ENCODE assay signal across 8 cellular contexts in the genomic region with DNA sequence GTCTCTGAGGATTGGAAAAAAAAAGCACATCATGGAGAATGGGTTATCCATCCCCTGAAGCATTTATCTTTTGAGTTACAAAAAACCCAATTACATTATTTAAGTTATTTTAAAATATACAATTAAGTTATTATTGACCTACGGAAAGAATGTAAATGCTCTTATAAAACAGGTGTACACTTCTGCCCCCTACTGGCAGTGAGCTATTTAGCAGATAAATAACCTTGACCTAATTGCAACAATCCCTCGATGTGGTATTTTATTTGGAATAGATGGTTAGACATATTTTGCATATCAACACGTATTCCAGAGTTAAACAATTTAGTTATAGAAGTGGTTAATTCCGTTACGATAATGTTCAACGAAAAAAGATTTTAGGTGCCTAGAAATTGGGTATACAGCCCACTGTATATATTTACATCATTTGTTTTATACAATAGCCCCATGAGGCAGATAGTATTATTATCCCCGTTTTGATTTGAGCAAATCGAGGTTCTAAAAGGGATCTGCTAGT. TPM values are rescaled to one million over a fixed set of nuclear protein-coding genes. Genes with fewer than 3 reads are reported as not detected.
DNase-seq lines count a peak whose midpoint lies in the region; ATAC-seq, FAIRE-seq and TF ChIP-seq lines count a peak whose summit lies in the region.

No MANE protein-coding gene starts in this region.

- H3K27me3 ChIP-seq in Peyer's patch (no peaks in the 10 kb centered on the region), endothelial cell of umbilical vein (ENCODE audit: control insufficient read depth in 2 of 2, insufficient read depth in 2 of 2, low read length in 2 of 2) (no peaks in the 10 kb centered on the region), pancreas (no peaks in the 10 kb centered on the region)

- peak overlapping the region; percentile 76 for H3K4me2 ChIP-seq in endothelial cell of umbilical vein (ENCODE audit: insufficient read depth, low read length)

- POLR2A ChIA-PET in endothelial cell of umbilical vein (lab: Charles Lee), result interaction anchor here (0.6 kb wide), 1 partner anchor 10 kb away, joined by 7 read pairs; no protein-coding TSS in a partner anchor

- H3K79me2 ChIP-seq in endothelial cell of umbilical vein (ENCODE audit: control insufficient read depth, insufficient read depth, low read length), result no peaks in the 10 kb centered on the region

- FAIRE-seq in endothelial cell of umbilical vein (lab: Jason Lieb, UNC) (no peak), pancreas (lab: Jason Lieb, UNC) (peak; percentile 66)

- WGBS in pancreas, 2 donors, result 27 to 39% methylated on average over 8 of the region's 8 CpGs

- DNase-seq in NCI-H2196 (lab: John Stamatoyannopoulos, UW; ENCODE audit: unreplicated experiment) (peak; percentile 9), NCI-H2196 treated with DMSO at 0.1 percent for 48 hours (lab: John Stamatoyannopoulos, UW; ENCODE audit: unreplicated experiment) (no peak), Peyer's patch (peak in 2 of 3 donors; percentile 25 to 73), endothelial cell of umbilical vein (ENCODE audit: low read depth, low spot score) (peak; percentile 70), pancreas (no peak), AG08395 (ENCODE audit: low spot score) (no peak), middle frontal gyrus (ENCODE audit: extremely low spot score, low spot score) (no peak)

- dilution Hi-C loops in endothelial cell of umbilical vein (cut with MboI; ENCODE audit: extremely low pct_ligation_motif_present, low sequenced_read_pairs), result no loop called here

- H3K4me1 ChIP-seq in Peyer's patch (no peaks in the 10 kb centered on the region), endothelial cell of umbilical vein (ENCODE audit: control insufficient read depth, extremely low read depth, insufficient read depth, low read length) (peaks cover 23% of the 10 kb centered on the region), pancreas (no peaks in the 10 kb centered on the region)

- no peaks in the 10 kb centered on the region for H4K20me1 ChIP-seq in endothelial cell of umbilical vein (replicated peaks; ENCODE audit: control insufficient read depth, extremely low read depth, insufficient read depth, low read length)

- H3K4me3 ChIP-seq in Peyer's patch, result no peak overlapping the region
- no peak overlapping the region for H3K4me3 ChIP-seq in endothelial cell of umbilical vein (replicated peaks in 1 of 3; ENCODE audit: insufficient read depth in 1 of 3, low read depth in 1 of 3, low read length in 3 of 3)
- H3K4me3 ChIP-seq in pancreas, result no peak overlapping the region

- TF ChIP-seq CTCF in Peyer's patch (IDR thresholded peaks at IDR 0.05) (peak; percentile 14 to 90 (median 74)), endothelial cell of umbilical vein (IDR thresholded peaks at IDR 0.05; ENCODE audit: extremely low read depth in 1 of 2, insufficient read depth in 1 of 2, low read depth in 1 of 2, low read length in 2 of 2) (peak; percentile 46 to 54), pancreas (IDR thresholded peaks at IDR 0.05) (peak in 3 of 4 donors; percentile 38 to 52 (median 50))

- CTCF ChIA-PET in endothelial cell of umbilical vein (lab: Charles Lee), result interaction anchor here (0.5 to 5.1 kb wide), 47 partner anchors 8 to 1411 kb away, joined by 3 to 69 read pairs (median 4); partner anchors contain the start of genes CCL20, DAW1 and SCYGR8

- no peaks in the 10 kb centered on the region for H3K9me1 ChIP-seq in endothelial cell of umbilical vein (replicated peaks; ENCODE audit: control insufficient read depth, extremely low read depth, insufficient read depth, low read length)

- H3K27ac ChIP-seq in Peyer's patch (no peak overlapping the region), endothelial cell of umbilical vein (ENCODE audit: insufficient read depth, low read depth, low read length) (peak overlapping the region; percentile 75), pancreas (no peak overlapping the region)

- H3K9me3 ChIP-seq in Peyer's patch (no peaks in the 10 kb centered on the region), endothelial cell of umbilical vein (replicated peaks; ENCODE audit: control insufficient read depth, insufficient read depth, low read length) (no peaks in the 10 kb centered on the region), pancreas (no peaks in the 10 kb centered on the region)

- peak; percentile 37 for ATAC-seq in HG02610 (IDR thresholded peaks at IDR 0.05; ENCODE audit: unreplicated experiment)
- ATAC-seq in pancreas, result peak in 2 of 4 donors; percentile 39 to 55

- H3K9ac ChIP-seq in endothelial cell of umbilical vein (replicated peaks; ENCODE audit: extremely low read depth, insufficient read depth, low read length), result peak overlapping the region; percentile 20

- no peaks in the 10 kb centered on the region for H3K36me3 ChIP-seq in Peyer's patch
- no peaks in the 10 kb centered on the region for H3K36me3 ChIP-seq in endothelial cell of umbilical vein (ENCODE audit: control insufficient read depth in 2 of 2, extremely low read depth in 1 of 2, insufficient read depth in 2 of 2, low read length in 2 of 2)
- no peaks in the 10 kb centered on the region for H3K36me3 ChIP-seq in pancreas

- H2AFZ ChIP-seq in endothelial cell of umbilical vein (ENCODE audit: low read depth, low read length), result no peak overlapping the region

- no peak for TF ChIP-seq POLR2A in Peyer's patch (IDR thresholded peaks at IDR 0.05)
- no peak for TF ChIP-seq POLR2A in endothelial cell of umbilical vein (IDR thresholded peaks at IDR 0.05; ENCODE audit: low read depth, low read length)

- BruUV-seq in endothelial cell of umbilical vein (replicated peaks; lab: Mats Ljungman, UMichigan), result no TSS peak

- intact Hi-C loops in endothelial cell of umbilical vein (cut with micrococcal nuclease), result loop anchor here (1.0 to 5.0 kb wide), 7 partner anchors 8 to 535 kb away; partner anchors contain the start of genes AGFG1 and MFF
- intact Hi-C loops in pancreas (cut with DNase I), result no loop called here

TF ChIP-seq in endothelial cell of umbilical vein, 7 proteins besides CTCF, POLR2A, EP300 and RAD21:
- no peak for TF ChIP-seq GATA2 (IDR thresholded peaks at IDR 0.05; ENCODE audit: insufficient read depth, insufficient read length, low read depth, low read length)
- TF ChIP-seq, protein P1, sequence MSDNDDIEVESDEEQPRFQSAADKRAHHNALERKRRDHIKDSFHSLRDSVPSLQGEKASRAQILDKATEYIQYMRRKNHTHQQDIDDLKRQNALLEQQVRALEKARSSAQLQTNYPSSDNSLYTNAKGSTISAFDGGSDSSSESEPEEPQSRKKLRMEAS (IDR thresholded peaks at IDR 0.05; ENCODE audit: insufficient read depth, insufficient read length), result no peak
- no peak for TF ChIP-seq FOS (IDR thresholded peaks at IDR 0.05; ENCODE audit: borderline replicate concordance, insufficient read depth, low read length)
- TF ChIP-seq MYC (IDR thresholded peaks at IDR 0.05; ENCODE audit: low read depth, low read length), result no peak
- TF ChIP-seq POLR2AphosphoS5 (IDR thresholded peaks at IDR 0.05; ENCODE audit: insufficient read depth, low read depth, low read length), result no peak
- TF ChIP-seq JUN (IDR thresholded peaks at IDR 0.05; ENCODE audit: borderline replicate concordance, insufficient read depth, insufficient read length, low read depth), result no peak
- no peak for TF ChIP-seq EZH2 (IDR thresholded peaks at IDR 0.05; ENCODE audit: borderline replicate concordance, low read depth, low read length, severe bottlenecking)

RNA-seq across cellular contexts. Expression of gene DAW1, which starts 9.1 kb away (rescaled TPM):
- total RNA-seq in Peyer's patch, result not detected
- total RNA-seq in endothelial cell of umbilical vein, result 2.0 and 3.2 TPM in 2 replicates
- 0.75 and 1.2 TPM in 2 replicates for polyA plus RNA-seq in endothelial cell of umbilical vein
- polyA plus RNA-seq in endothelial cell of umbilical vein (2011; cell fraction: cytosol; rRNA removed), result 2.2 and 3.3 TPM in 2 replicates
- polyA plus RNA-seq in endothelial cell of umbilical vein (2011; cell fraction: nucleus; rRNA removed), result 1.4 and 2.1 TPM in 2 replicates
- polyA plus RNA-seq in endothelial cell of umbilical vein (2012), result 6.8 and 12.0 TPM in 2 replicates
- 1.4 and 3.6 TPM in 2 replicates for polyA minus RNA-seq in endothelial cell of umbilical vein
- polyA minus RNA-seq in endothelial cell of umbilical vein (2011; cell fraction: cytosol; rRNA and poly(A)+ RNA removed), result not detected
- polyA minus RNA-seq in endothelial cell of umbilical vein (2011; cell fraction: nucleus; rRNA and poly(A)+ RNA removed), result 1.1 and 1.4 TPM in 2 replicates
- under 1 TPM in 1 of 6 donors, not detected in 5; 0.25 TPM for total RNA-seq in pancreas
- not detected for polyA plus RNA-seq in pancreas

RNA-seq across cellular contexts. Expression of gene CCL20, which starts 48.6 kb away (rescaled TPM):
- total RNA-seq in Peyer's patch, result 10 to 100 TPM in 1 of 4 donors, 1 to 10 TPM in 2, not detected in 1; 4.0 to 14.0 (median 5.1) TPM
- 0.53 TPM in 1 of 2 replicates, not detected in the other for total RNA-seq in endothelial cell of umbilical vein
- polyA plus RNA-seq in endothelial cell of umbilical vein, result 0.16 and 0.32 TPM in 2 replicates
- polyA plus RNA-seq in endothelial cell of umbilical vein (2011; cell fraction: cytosol; rRNA removed), result 0.15 and 0.35 TPM in 2 replicates
- polyA plus RNA-seq in endothelial cell of umbilical vein (2011; cell fraction: nucleus; rRNA removed), result 0.40 TPM in 1 of 2 replicates, not detected in the other
- 0.51 and 0.55 TPM in 2 replicates for polyA plus RNA-seq in endothelial cell of umbilical vein (2012)
- not detected in 2 replicates for polyA minus RNA-seq in endothelial cell of umbilical vein
- polyA minus RNA-seq in endothelial cell of umbilical vein (2011; cell fraction: cytosol; rRNA and poly(A)+ RNA removed), result 3.9 TPM
- not detected in 2 replicates for polyA minus RNA-seq in endothelial cell of umbilical vein (2011; cell fraction: nucleus; rRNA and poly(A)+ RNA removed)
- total RNA-seq in pancreas, result 1 to 10 TPM in 2 of 6 donors, under 1 TPM in 3, not detected in 1; 0.23 to 8.5 (median 0.67) TPM
- 1 to 10 TPM in 1 of 2 donors, under 1 TPM in 1; 0.75 to 8.8 TPM for polyA plus RNA-seq in pancreas

Comparison
In these comparisons a context has a peak if more than half of its experiments do, and no peak if none do; other contexts are left out.
1. DNase-seq: peak in NCI-H2196 (single experiment), Peyer's patch (2 of 3) and endothelial cell of umbilical vein (single experiment); none in NCI-H2196 treated with DMSO at 0.1 percent for 48 hours (single experiment), pancreas (0 of 6), AG08395 (single experiment) and middle frontal gyrus (single experiment).
2. Peak in every context shown above with its lines, with median percentiles within 50 percentile points of each other: CTCF ChIP-seq.